14 cellular contexts compared by ENCODE assay signal in the genomic region with DNA sequence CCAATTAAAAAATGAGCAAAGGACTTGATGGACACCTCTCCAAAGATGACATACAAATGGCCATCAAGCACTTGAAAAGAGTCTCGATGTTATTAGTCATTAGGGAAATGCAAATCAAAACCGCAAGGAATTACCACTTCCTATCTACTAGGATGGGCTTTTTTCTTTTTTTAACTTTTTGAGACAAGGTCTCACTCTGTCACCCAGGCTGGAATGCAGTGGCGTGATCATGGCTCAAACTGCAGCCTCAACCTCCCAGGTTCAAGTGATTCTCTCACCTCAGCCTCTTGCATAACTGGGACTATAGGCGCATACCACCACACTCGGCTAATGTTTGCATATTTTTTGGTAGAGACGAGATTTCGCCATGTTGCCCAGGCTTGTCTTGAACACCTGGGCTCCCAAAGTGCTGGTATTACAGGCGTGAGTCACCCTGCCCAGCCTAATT. TPM values are rescaled to one million over a fixed set of nuclear protein-coding genes. Genes with fewer than 3 reads are reported as not detected.
DNase-seq lines count a peak whose midpoint lies in the region; ATAC-seq and TF ChIP-seq lines count a peak whose summit lies in the region.
"Had no signal": no experiment of that assay in that cellular context is flagged by ENCODE, and none has a peak within 500 bp of the region (broad histone marks: within the 10 kb centered on the region; RNA-seq: fewer than 3 reads in every experiment).

No MANE protein-coding gene starts in this region.

- no peaks in the 10 kb centered on the region for H3K27me3 ChIP-seq in gastrocnemius medialis
- H3K27me3 ChIP-seq in lower lobe of right lung (ENCODE audit: low read depth): peaks cover 3% of the 10 kb centered on the region

- TF ChIP-seq CTCF in epithelial cell of esophagus (IDR thresholded peaks at IDR 0.05; ENCODE audit: insufficient read depth, low read depth, low read length, missing control alignments) (no peak), gastrocnemius medialis (IDR thresholded peaks at IDR 0.05 in 4 of 5, conservative IDR thresholded peaks at IDR 0.05 in 1 of 5) (no peak), lower lobe of right lung (IDR thresholded peaks at IDR 0.05) (no peak)

- H3K4me3 ChIP-seq in epithelial cell of esophagus (ENCODE audit: low read length) (no peak overlapping the region), gastrocnemius medialis (no peak overlapping the region), lower lobe of right lung (no peak overlapping the region)
- H3K4me3 ChIP-seq: coronary artery, GM23338, tibial artery had no signal

- DNase-seq in epithelial cell of esophagus (ENCODE audit: low read depth) (peak; percentile 98), gastrocnemius medialis (no peak), COLO668 (lab: John Stamatoyannopoulos, UW; ENCODE audit: unreplicated experiment) (no peak), cerebellar cortex (ENCODE audit: low spot score) (no peak), lower lobe of right lung (no peak)
- DNase-seq: DMS 273 treated with DMSO at 0.1 percent for 48 hours; naive thymus-derived CD8-positive, alpha-beta T cell; NCI-H2029; tibial artery had no signal

- no peaks in the 10 kb centered on the region for H3K4me1 ChIP-seq in gastrocnemius medialis
- H3K4me1 ChIP-seq in lower lobe of right lung: no peaks in the 10 kb centered on the region
- H3K4me1 ChIP-seq: tibial artery had no signal

- intact Hi-C loops in gastrocnemius medialis (cut with DNase I; ENCODE audit: low total_unique reads) (no loop called here), lower lobe of right lung (cut with DNase I) (no loop called here)

- TF ChIP-seq POLR2A in gastrocnemius medialis (IDR thresholded peaks at IDR 0.05): no peak

- H3K9me3 ChIP-seq in gastrocnemius medialis: no peaks in the 10 kb centered on the region
- no peaks in the 10 kb centered on the region for H3K9me3 ChIP-seq in lower lobe of right lung
- H3K9me3 ChIP-seq: tibial artery had no signal

- H3K36me3 ChIP-seq in gastrocnemius medialis (no peaks in the 10 kb centered on the region), lower lobe of right lung (no peaks in the 10 kb centered on the region)
- H3K36me3 ChIP-seq: tibial artery had no signal

- no peak overlapping the region for H3K27ac ChIP-seq in gastrocnemius medialis
- H3K27ac ChIP-seq in lower lobe of right lung: no peak overlapping the region
- H3K27ac ChIP-seq: coronary artery, tibial artery had no signal

- ATAC-seq in GM18508 (IDR thresholded peaks at IDR 0.05; ENCODE audit: insufficient read depth, unreplicated experiment) (peak; percentile 65), GM21786 (IDR thresholded peaks at IDR 0.05; ENCODE audit: unreplicated experiment) (peak; percentile 71), HG03558 (IDR thresholded peaks at IDR 0.05; ENCODE audit: extremely low read depth, unreplicated experiment) (peak; percentile 60), gastrocnemius medialis (no peak), lower lobe of right lung (no peak)
- ATAC-seq: GM23338; naive thymus-derived CD8-positive, alpha-beta T cell had no signal

- in situ Hi-C loops in gastrocnemius medialis (cut with MboI; ENCODE audit: low sequenced_read_pairs in 4 of 4): no loop called here

RNA-seq across cellular contexts. Expression of a gene that starts 13.6 kb away (rescaled TPM):
- total RNA-seq in gastrocnemius medialis: not detected
- total RNA-seq in lower lobe of right lung: not detected
- total RNA-seq: naive thymus-derived CD8-positive, alpha-beta T cell had no signal

RNA-seq across cellular contexts. Expression of a gene that starts 17.5 kb away (rescaled TPM):
- total RNA-seq in gastrocnemius medialis: 10 to 100 TPM; 20.1 to 97.2 (median 42.6) TPM
- 54.2 TPM for total RNA-seq in lower lobe of right lung

RNA-seq across cellular contexts. Expression of a gene that starts 25.4 kb away (rescaled TPM):
- 10 to 100 TPM in 3 of 4 donors, 1 to 10 TPM in 1; 4.9 to 16.0 (median 12.2) TPM for total RNA-seq in gastrocnemius medialis
- total RNA-seq in lower lobe of right lung: 17.8 TPM

Comparison
In these comparisons a context has a peak if more than half of its experiments do, and no peak if none do; other contexts are left out.
1. ATAC-seq: peak in GM18508 (single experiment), GM21786 (single experiment) and HG03558 (single experiment); none in gastrocnemius medialis (0 of 2) and lower lobe of right lung (0 of 2).